29 cellular contexts compared by ENCODE assay signal in genomic region chr5:57349214-57349613, GRCh38.
DNase-seq lines count a peak whose midpoint lies in the region; ATAC-seq and TF ChIP-seq lines count a peak whose summit lies in the region.
"Had no signal": no experiment of that assay in that cellular context is flagged by ENCODE, and none has a peak within 500 bp of the region (broad histone marks: within the 10 kb centered on the region; RNA-seq: fewer than 3 reads in every experiment).

No MANE protein-coding gene starts in this region.

- H2AFZ ChIP-seq in GM23338, result 0 out of 2 replicates have a peak overlapping the region, but pooled peaks have one; percentile 59

- ATAC-seq in GM23338 (no peak), SK-N-SH treated with all-trans-retinoic acid at 6 μM for 48 hours (peak; percentile 47; the same call in 2 of the 3 replicates), left colon (no peak)
- ATAC-seq: activated T-helper 17 cell treated with anti-CD3 and anti-CD28 coated beads, Interleukin-2, amount 50 U/mL, for 72 hours; naive thymus-derived CD4-positive, alpha-beta T cell had no signal

- no peak overlapping the region for H3K4me2 ChIP-seq in GM23338

- no peaks in the 10 kb centered on the region; the same call in 2 of the 3 replicates for H3K9me3 Mint-ChIP-seq in GM23338
- no peaks in the 10 kb centered on the region for H3K9me3 Mint-ChIP-seq in activated CD4-positive, alpha-beta T cell treated with anti-CD3 and anti-CD28 coated beads, Interleukin-2, amount 10 ng/mL, durations not matched to agents 24 days and 14 days
- H3K9me3 Mint-ChIP-seq: activated naive CD4-positive, alpha-beta T cell treated with anti-CD3 and anti-CD28 coated beads, Interleukin-2, amount 50 U/mL, for 24 hours had no signal

- no peak overlapping the region for H3K4me3 Mint-ChIP-seq in GM23338
- no peak overlapping the region for H3K4me3 Mint-ChIP-seq in activated CD4-positive, alpha-beta T cell treated with anti-CD3 and anti-CD28 coated beads, Interleukin-2, amount 10 ng/mL, durations not matched to agents 24 days and 14 days
- H3K4me3 Mint-ChIP-seq: activated naive CD4-positive, alpha-beta T cell treated with anti-CD3 and anti-CD28 coated beads, Interleukin-2, amount 50 U/mL, for 24 hours; activated T-helper 17 cell treated with anti-CD3 and anti-CD28 coated beads, Interleukin-2, amount 50 U/mL, for 72 hours; naive thymus-derived CD4-positive, alpha-beta T cell had no signal

- H3K79me2 ChIP-seq in GM23338 (replicated peaks; ENCODE audit: insufficient read depth), result no peaks in the 10 kb centered on the region

- TF ChIP-seq CTCF in GM23338 (conservative IDR thresholded peaks at IDR 0.05; ENCODE audit: low read depth in 2 of 2), result no peak

- no peaks in the 10 kb centered on the region for H3K27me3 ChIP-seq in GM23338 (ENCODE audit: insufficient read depth)
- H3K27me3 ChIP-seq: tibial artery had no signal

- H3F3A ChIP-seq in GM23338 (replicated peaks; ENCODE audit: low read depth), result no peaks in the 10 kb centered on the region

- H3K36me3 Mint-ChIP-seq in GM23338 (ENCODE audit: low read depth), result no peaks in the 10 kb centered on the region
- H3K36me3 Mint-ChIP-seq in activated CD4-positive, alpha-beta T cell treated with anti-CD3 and anti-CD28 coated beads, Interleukin-2, amount 10 ng/mL, durations not matched to agents 24 days and 14 days (ENCODE audit: low read depth), result no peaks in the 10 kb centered on the region
- H3K36me3 Mint-ChIP-seq: activated naive CD4-positive, alpha-beta T cell treated with anti-CD3 and anti-CD28 coated beads, Interleukin-2, amount 50 U/mL, for 24 hours; naive thymus-derived CD4-positive, alpha-beta T cell had no signal

- DNase-seq in GM23338 (ENCODE audit: low spot score) (no peak), NCI-H2171 treated with DMSO at 0.1 percent for 48 hours (lab: John Stamatoyannopoulos, UW) (peak; percentile 43), pons (ENCODE audit: low spot score) (peak; percentile 5), substantia nigra (lab: John Stamatoyannopoulos, UW) (no peak), left colon (no peak), T1000 (lab: John Stamatoyannopoulos, UW) (no peak)
- no peak for DNase-seq in activated CD4-positive, alpha-beta T cell treated with anti-CD3 and anti-CD28 coated beads, Interleukin-2, amount 10 ng/mL, durations not matched to agents 24 days and 14 days
- DNase-seq: activated CD4-positive, alpha-beta T cell treated with anti-CD3 and anti-CD28 coated beads, Interleukin-2, amount 50 U/mL, for 4 hours; activated CD8-positive, alpha-beta memory T cell treated with anti-CD3 and anti-CD28 coated beads, Interleukin-2, amount 50 U/mL, for 48 hours; C1 segment of cervical spinal cord; Calu3; effector CD4-positive, alpha-beta T cell; left cardiac atrium; mesenchymal stem cell; naive thymus-derived CD4-positive, alpha-beta T cell; NCI-H1092 treated with DMSO at 0.1 percent for 48 hours; NCI-H187 treated with DMSO at 0.1 percent for 48 hours; NCI-H2227 treated with DMSO at 0.1 percent for 48 hours; NCI-H774; stimulated activated CD4-positive, alpha-beta T cell treated with anti-CD3 and anti-CD28 coated beads, Interleukin-12 subunit alpha, Interleukin-12 subunit beta, amount 100 ng/mL, for 4 hours; stimulated activated CD4-positive, alpha-beta T cell treated with anti-CD3 and anti-CD28 coated beads, Interleukin-4, amount 100 ng/mL, for 24 hours; stimulated activated naive CD4-positive, alpha-beta T cell; tibial artery; WERI-Rb-1 had no signal

- H3K27ac ChIP-seq in GM23338 (ENCODE audit: low read depth), result no peak overlapping the region
- H3K27ac ChIP-seq in substantia nigra (ENCODE audit: low read depth, low read length, poor library complexity, severe bottlenecking), result no peak overlapping the region
- H3K27ac ChIP-seq: epithelial cell of prostate, tibial artery, WERI-Rb-1 had no signal

- H4K20me1 ChIP-seq in GM23338 (replicated peaks; ENCODE audit: insufficient read depth), result no peaks in the 10 kb centered on the region

- H3K4me1 ChIP-seq in GM23338 (ENCODE audit: insufficient read depth), result no peaks in the 10 kb centered on the region
- H3K4me1 ChIP-seq: HAP-1 had no signal

- peaks cover 4% of the 10 kb centered on the region; the same call in 1 of the 2 replicates for H3K9me2 ChIP-seq in GM23338 (ENCODE audit: insufficient read depth)

- H3K36me3 ChIP-seq in GM23338 (ENCODE audit: insufficient read depth), result no peaks in the 10 kb centered on the region
- H3K36me3 ChIP-seq: HAP-1, tibial artery, WERI-Rb-1 had no signal

- H3K4me3 ChIP-seq in GM23338, result no peak overlapping the region
- H3K4me3 ChIP-seq: HAP-1, tibial artery had no signal

- peaks cover 4% of the 10 kb centered on the region for H3K27me3 Mint-ChIP-seq in GM23338 (ENCODE audit: insufficient read depth, low read depth, poor library complexity)
- H3K27me3 Mint-ChIP-seq in activated CD4-positive, alpha-beta T cell treated with anti-CD3 and anti-CD28 coated beads, Interleukin-2, amount 10 ng/mL, durations not matched to agents 24 days and 14 days, result no peaks in the 10 kb centered on the region
- H3K27me3 Mint-ChIP-seq: activated naive CD4-positive, alpha-beta T cell treated with anti-CD3 and anti-CD28 coated beads, Interleukin-2, amount 50 U/mL, for 24 hours had no signal

- no peak overlapping the region for H3K27ac Mint-ChIP-seq in GM23338
- H3K27ac Mint-ChIP-seq in activated CD4-positive, alpha-beta T cell treated with anti-CD3 and anti-CD28 coated beads, Interleukin-2, amount 10 ng/mL, durations not matched to agents 24 days and 14 days, result no peak overlapping the region
- H3K27ac Mint-ChIP-seq: activated naive CD4-positive, alpha-beta T cell treated with anti-CD3 and anti-CD28 coated beads, Interleukin-2, amount 50 U/mL, for 24 hours; activated T-helper 17 cell treated with anti-CD3 and anti-CD28 coated beads, Interleukin-2, amount 50 U/mL, for 72 hours; naive thymus-derived CD4-positive, alpha-beta T cell had no signal

- H3K4me1 Mint-ChIP-seq in GM23338, result no peaks in the 10 kb centered on the region
- no peaks in the 10 kb centered on the region for H3K4me1 Mint-ChIP-seq in activated CD4-positive, alpha-beta T cell treated with anti-CD3 and anti-CD28 coated beads, Interleukin-2, amount 10 ng/mL, durations not matched to agents 24 days and 14 days
- H3K4me1 Mint-ChIP-seq: activated naive CD4-positive, alpha-beta T cell treated with anti-CD3 and anti-CD28 coated beads, Interleukin-2, amount 50 U/mL, for 24 hours; activated T-helper 17 cell treated with anti-CD3 and anti-CD28 coated beads, Interleukin-2, amount 50 U/mL, for 72 hours; naive thymus-derived CD4-positive, alpha-beta T cell had no signal

- intact Hi-C loops in left colon (cut with DNase I, micrococcal nuclease), result no loop called here
- intact Hi-C loops in activated CD4-positive, alpha-beta T cell treated with anti-CD3 and anti-CD28 coated beads, Interleukin-2, amount 10 ng/mL, durations not matched to agents 24 days and 14 days (cut with micrococcal nuclease), result no loop called here

TF ChIP-seq in GM23338, 12 proteins besides CTCF, POLR2A, EP300 and RAD21 (continues in another document):
- no peak for TF ChIP-seq JUNB (IDR thresholded peaks at IDR 0.05; ENCODE audit: unreplicated experiment)
- TF ChIP-seq STAT1 (IDR thresholded peaks at IDR 0.05; ENCODE audit: unreplicated experiment), result no peak
- TF ChIP-seq EZH2phosphoT487 (IDR thresholded peaks at IDR 0.05; ENCODE audit: unreplicated experiment), result no peak
- TF ChIP-seq ETS1 (IDR thresholded peaks at IDR 0.05), result no peak

TF ChIP-seq in SK-N-SH treated with all-trans-retinoic acid at 6 μM for 48 hours, 23 proteins besides CTCF, POLR2A, EP300 and RAD21:
- TF ChIP-seq PPARA (CRISPR knock-in tag; IDR thresholded peaks at IDR 0.05; ENCODE audit: borderline replicate concordance) (no peak), ZNF565 (CRISPR knock-in tag; conservative IDR thresholded peaks at IDR 0.05; ENCODE audit: low read depth) (no peak), ZNF8 (CRISPR knock-in tag; IDR thresholded peaks at IDR 0.05) (no peak)

Comparison
In these comparisons a context has a peak if more than half of its experiments do, and no peak if none do; other contexts are left out.
1. DNase-seq: peak in NCI-H2171 treated with DMSO at 0.1 percent for 48 hours (single experiment) and pons (single experiment); none in GM23338 (single experiment), substantia nigra (0 of 49), left colon (0 of 2), activated CD4-positive, alpha-beta T cell treated with anti-CD3 and anti-CD28 coated beads, Interleukin-2, amount 10 ng/mL, durations not matched to agents 24 days and 14 days (single experiment) and T1000 (single experiment).